ENCODE assay signal across 8 cellular contexts in genomic region chr2:96554293-96555145, GRCh38. TPM values are rescaled to one million over a fixed set of nuclear protein-coding genes. Genes with fewer than 3 reads are reported as not detected.
A peak's percentile ranks its signal among the peaks of the same experiment; 100 is the strongest.
DNase-seq lines count a peak whose midpoint lies in the region; ATAC-seq and TF ChIP-seq lines count a peak whose summit lies in the region.

No MANE protein-coding gene starts in this region.

- H3K9me2 ChIP-seq in OCI-LY7 (ENCODE audit: insufficient read depth, low read length) = no peaks in the 10 kb centered on the region

- no peaks in the 10 kb centered on the region for H4K20me1 ChIP-seq in OCI-LY7 (ENCODE audit: insufficient read depth, low read length)

- TF ChIP-seq CTCF in OCI-LY7 (conservative IDR thresholded peaks at IDR 0.05; ENCODE audit: low read length) (peak; percentile 91), fibroblast of mammary gland (conservative IDR thresholded peaks at IDR 0.05; ENCODE audit: control insufficient read depth, insufficient read depth, low read depth, low read length) (peak; percentile 81), nephron progenitor cell (IDR thresholded peaks at IDR 0.05) (peak; percentile 96), upper lobe of right lung (IDR thresholded peaks at IDR 0.05) (peak; percentile 96)

- no peak overlapping the region for H2AFZ ChIP-seq in OCI-LY7 (ENCODE audit: low read length)

- H3K27ac ChIP-seq in OCI-LY7 (ENCODE audit: low read depth, low read length, poor library complexity, severe bottlenecking) (no peak overlapping the region), upper lobe of right lung (no peak overlapping the region)

- H3K4me1 ChIP-seq in OCI-LY7 (ENCODE audit: insufficient read depth, low read length, poor library complexity, severe bottlenecking) = no peaks in the 10 kb centered on the region
- peaks cover 9% of the 10 kb centered on the region for H3K4me1 ChIP-seq in upper lobe of right lung

- H3K36me3 ChIP-seq in OCI-LY7 (ENCODE audit: insufficient read depth, low read length) = no peaks in the 10 kb centered on the region
- peaks cover 30% of the 10 kb centered on the region for H3K36me3 ChIP-seq in upper lobe of right lung

- CTCF ChIA-PET in OCI-LY7 (lab: Charles Lee; ENCODE audit: unreplicated experiment) = interaction anchor here (0.5 to 1.0 kb wide), 2 partner anchors 29 to 44 kb away, joined by 3 read pairs; no protein-coding TSS in a partner anchor

- H3K9me3 Mint-ChIP-seq in nephron progenitor cell = no peaks in the 10 kb centered on the region

- DNase-seq in EH (ENCODE audit: low read depth) (peak; percentile 68), OCI-LY7 (ENCODE audit: low spot score) (peak; percentile 69), fibroblast of mammary gland (ENCODE audit: low read depth) (peak; percentile 53), nephron progenitor cell (peak; percentile 73), upper lobe of right lung (peak; percentile 85)
- DNase-seq in activated T-cell treated with anti-CD3 and anti-CD28 coated beads, Interleukin-2, amount 50 U/mL, for 48 hours = peak; percentile 80 to 86

- H3K4me3 ChIP-seq in OCI-LY7 (ENCODE audit: low read depth, low read length, poor library complexity, severe bottlenecking) = no peak overlapping the region
- H3K4me3 ChIP-seq in fibroblast of mammary gland (ENCODE audit: control insufficient read depth, low read depth, low read length) = no peak overlapping the region
- no peak overlapping the region for H3K4me3 ChIP-seq in upper lobe of right lung

- H3K9me3 ChIP-seq in OCI-LY7 (ENCODE audit: low read length) = no peaks in the 10 kb centered on the region
- no peaks in the 10 kb centered on the region for H3K9me3 ChIP-seq in upper lobe of right lung

- no TSS peak for BruUV-seq in OCI-LY7 (replicated peaks; lab: Mats Ljungman, UMichigan)

- no peaks in the 10 kb centered on the region for H3K36me3 Mint-ChIP-seq in nephron progenitor cell (ENCODE audit: low read depth)

- ATAC-seq in HG02885 (IDR thresholded peaks at IDR 0.05; ENCODE audit: poor library complexity, unreplicated experiment) (peak; percentile 60), upper lobe of right lung (peak; percentile 79), HG03095 (IDR thresholded peaks at IDR 0.05; ENCODE audit: unreplicated experiment) (no peak)

- peaks cover 7% of the 10 kb centered on the region for H3K27me3 Mint-ChIP-seq in nephron progenitor cell (ENCODE audit: low read depth, poor library complexity)

- H3K79me2 ChIP-seq in OCI-LY7 (ENCODE audit: insufficient read depth, low read depth, low read length) = no peaks in the 10 kb centered on the region

- H3K4me3 Mint-ChIP-seq in nephron progenitor cell = no peak overlapping the region

- intact Hi-C loops in OCI-LY7 (cut with micrococcal nuclease; ENCODE audit: unreplicated experiment) (loop anchor here (1.0 to 2.0 kb wide), 2 partner anchors 45 to 148 kb away; no protein-coding TSS in a partner anchor), upper lobe of right lung (cut with DNase I) (no loop called here)

- POLR2A ChIA-PET in OCI-LY7 (lab: Charles Lee) = no interaction called here

- no peak overlapping the region for H3K27ac Mint-ChIP-seq in nephron progenitor cell

- H3K4me2 ChIP-seq in OCI-LY7 (ENCODE audit: low read length) = peak overlapping the region; percentile 38; the same call in 1 of the 2 replicates

- no peaks in the 10 kb centered on the region for H3K27me3 ChIP-seq in upper lobe of right lung

- H3K4me1 Mint-ChIP-seq in nephron progenitor cell = peaks cover 23% of the 10 kb centered on the region

RNA-seq across cellular contexts. Expression of gene ARID5A, which starts 18.0 kb away (rescaled TPM):
- total RNA-seq in OCI-LY7 (2014; rRNA removed; shearing (Covaris generic)) = 4.4 and 6.0 TPM in 2 replicates
- total RNA-seq in OCI-LY7 (2022) = 5.7 and 6.0 TPM in 2 replicates
- 32.8 TPM for total RNA-seq in upper lobe of right lung

RNA-seq across cellular contexts. Expression of gene NEURL3, which starts 49.4 kb away (rescaled TPM):
- not detected in 2 replicates for total RNA-seq in OCI-LY7 (2014; rRNA removed; shearing (Covaris generic))
- total RNA-seq in OCI-LY7 (2022) (not detected in 2 replicates), upper lobe of right lung (0.29 TPM)
